Comparison of ENCODE assay signal across 1 cellular context in genomic region chr6:60402490-60402889, GRCh38.
DNase-seq lines count a peak whose midpoint lies in the region; ATAC-seq and TF ChIP-seq lines count a peak whose summit lies in the region.
"Not testable (repeated sequence)": the region's sequence is repeated elsewhere in the genome, so short reads cannot be mapped to it uniquely, and the experiment has no call there.

No MANE protein-coding gene starts in this region.

- H3K36me3 Mint-ChIP-seq in WTC11 = not testable (repeated sequence)

- H3K9me3 Mint-ChIP-seq in WTC11 = not testable (repeated sequence)

- POLR2A ChIA-PET in WTC11 (lab: Charles Lee) = not testable (repeated sequence)

- not testable (repeated sequence) for H3K4me3 Mint-ChIP-seq in WTC11

- CTCF ChIA-PET in WTC11 (lab: Charles Lee) = not testable (repeated sequence)

- not testable (repeated sequence) for ATAC-seq in WTC11

- not testable (repeated sequence) for H3K4me1 Mint-ChIP-seq in WTC11

- TF ChIP-seq CTCF in WTC11 (IDR thresholded peaks at IDR 0.05) = not testable (repeated sequence)

- not testable (repeated sequence) for H3K27me3 Mint-ChIP-seq in WTC11 (ENCODE audit: low read depth)

- H3K27ac Mint-ChIP-seq in WTC11 = not testable (repeated sequence)

- not testable (repeated sequence) for DNase-seq in WTC11 (ENCODE audit: low spot score)

TF ChIP-seq in WTC11, 78 proteins besides CTCF, POLR2A, EP300 and RAD21:
- peak; percentile 92 for TF ChIP-seq HMGA2 (CRISPR knock-in tag; IDR thresholded peaks at IDR 0.05)
